9 cellular contexts compared by ENCODE assay signal in the genomic region with DNA sequence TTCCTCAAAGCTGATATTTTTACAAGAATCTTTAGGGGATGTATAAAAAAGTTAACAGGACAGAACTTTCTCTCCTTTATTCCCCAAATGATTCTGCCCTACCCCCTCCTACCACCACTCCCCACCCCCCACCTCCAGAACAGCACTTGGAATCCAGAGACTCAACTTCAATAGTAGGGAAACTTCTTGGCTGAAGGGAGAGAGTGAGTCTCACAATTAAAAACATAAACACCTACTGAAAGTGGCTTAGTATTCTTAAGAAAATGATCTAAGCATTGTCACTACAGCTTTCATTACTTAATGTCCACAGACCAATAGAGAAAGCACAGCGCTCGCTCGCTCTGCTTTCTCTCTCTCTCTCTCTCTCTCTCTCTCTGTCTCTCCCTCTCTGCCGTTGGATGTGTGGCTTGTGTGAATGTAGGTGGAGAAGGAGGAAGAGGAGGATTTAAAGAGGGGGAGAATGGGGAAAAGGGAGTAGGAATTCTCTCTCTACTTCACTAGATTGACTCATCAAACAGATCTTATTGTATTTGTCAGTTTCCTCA. TPM values are rescaled to one million over a fixed set of nuclear protein-coding genes. Genes with fewer than 3 reads are reported as not detected.
DNase-seq lines count a peak whose midpoint lies in the region; ATAC-seq and TF ChIP-seq lines count a peak whose summit lies in the region.
"Had no signal": no experiment of that assay in that cellular context is flagged by ENCODE, and none has a peak within 500 bp of the region (broad histone marks: within the 10 kb centered on the region; RNA-seq: fewer than 3 reads in every experiment).

No MANE protein-coding gene starts in this region.

- no peaks in the 10 kb centered on the region for H3K9me3 ChIP-seq in lung (ENCODE audit: control insufficient read depth in 2 of 2, insufficient read depth in 1 of 2, low read length in 1 of 2)

- H3K4me1 Mint-ChIP-seq in HFFc6 (ENCODE audit: low read depth) (peaks cover 53% of the 10 kb centered on the region), chondrocyte (ENCODE audit: low read depth) (peaks cover 23% of the 10 kb centered on the region)
- H3K4me1 Mint-ChIP-seq in activated T-cell treated with anti-CD3 and anti-CD28 coated beads, Interleukin-2, amount 50 U/mL, for 4 hours (ENCODE audit: low read depth) = peaks cover 20% of the 10 kb centered on the region

- H3K27me3 Mint-ChIP-seq in HFFc6 (ENCODE audit: insufficient read depth) = peaks cover 2% of the 10 kb centered on the region; the same call in 1 of the 2 replicates
- H3K27me3 Mint-ChIP-seq in chondrocyte (ENCODE audit: low read depth) = peaks cover 2% of the 10 kb centered on the region
- H3K27me3 Mint-ChIP-seq in activated T-cell treated with anti-CD3 and anti-CD28 coated beads, Interleukin-2, amount 50 U/mL, for 4 hours (ENCODE audit: low read depth) = peaks cover 2% of the 10 kb centered on the region

- H3K27ac ChIP-seq in lung (ENCODE audit: low read depth in 1 of 2, low read length in 1 of 2) = no peak overlapping the region

- peak overlapping the region; percentile 97 for H3K4me3 Mint-ChIP-seq in HFFc6
- peak overlapping the region; percentile 92 for H3K4me3 Mint-ChIP-seq in chondrocyte (ENCODE audit: unreplicated experiment)
- no peak overlapping the region for H3K4me3 Mint-ChIP-seq in activated T-cell treated with anti-CD3 and anti-CD28 coated beads, Interleukin-2, amount 50 U/mL, for 4 hours

- ATAC-seq in lung (ENCODE audit: insufficient read depth, low FRiP score) (peak; percentile 68), HG03175 (IDR thresholded peaks at IDR 0.05; ENCODE audit: unreplicated experiment) (no peak)
- ATAC-seq in activated T-cell treated with anti-CD3 and anti-CD28 coated beads, Interleukin-2, amount 50 U/mL, for 4 hours = no peak

- peaks cover 0 to 5% of the 10 kb centered on the region in 2 donors for H3K4me1 ChIP-seq in lung (ENCODE audit: control insufficient read depth in 2 of 2, insufficient read depth in 2 of 2, low read length in 2 of 2)

- H3K36me3 Mint-ChIP-seq in HFFc6 (ENCODE audit: low read depth) = peaks cover 5% of the 10 kb centered on the region; the same call in 1 of the 2 replicates
- H3K36me3 Mint-ChIP-seq in chondrocyte (ENCODE audit: low read depth) = no peaks in the 10 kb centered on the region
- H3K36me3 Mint-ChIP-seq in activated T-cell treated with anti-CD3 and anti-CD28 coated beads, Interleukin-2, amount 50 U/mL, for 4 hours (ENCODE audit: insufficient read depth) = no peaks in the 10 kb centered on the region

- H3K27me3 ChIP-seq in lung (ENCODE audit: control insufficient read depth, insufficient read depth) = no peaks in the 10 kb centered on the region

- peak overlapping the region; percentile 88 for H3K27ac Mint-ChIP-seq in HFFc6
- peak overlapping the region; percentile 80 for H3K27ac Mint-ChIP-seq in chondrocyte (ENCODE audit: unreplicated experiment)

- H3K4me3 ChIP-seq in lung = no peak overlapping the region

- TF ChIP-seq CTCF in HFFc6 (IDR thresholded peaks at IDR 0.05) (no peak), chondrocyte (IDR thresholded peaks at IDR 0.05) (no peak), lung (IDR thresholded peaks at IDR 0.05; ENCODE audit: control extremely low read depth, extremely low read depth) (peak; percentile 42)

- DNase-seq in A172 (ENCODE audit: low spot score) (peak; percentile 52), HFFc6 (peak; percentile 53), chondrocyte (ENCODE audit: low spot score) (no peak), lung (ENCODE audit: low spot score) (no peak), NCI-H226 (no peak), GOT3 (lab: John Stamatoyannopoulos, UW) (no peak)
- DNase-seq in activated T-cell treated with anti-CD3 and anti-CD28 coated beads, Interleukin-2, amount 50 U/mL, for 4 hours = no peak
- DNase-seq: stimulated activated CD4-positive, alpha-beta T cell treated with anti-CD3 and anti-CD28 coated beads, Interleukin-2, amount 100 ng/mL, for 24 hours had no signal

- no peaks in the 10 kb centered on the region for H3K9me3 Mint-ChIP-seq in HFFc6
- no peaks in the 10 kb centered on the region for H3K9me3 Mint-ChIP-seq in chondrocyte (ENCODE audit: low read depth)
- no peaks in the 10 kb centered on the region for H3K9me3 Mint-ChIP-seq in activated T-cell treated with anti-CD3 and anti-CD28 coated beads, Interleukin-2, amount 50 U/mL, for 4 hours

- WGBS in lung, 2 donors = 52 to 56% methylated on average over 4 of the region's 4 CpGs

- H3K36me3 ChIP-seq in lung (ENCODE audit: control insufficient read depth in 2 of 2, insufficient read depth in 2 of 2, low read length in 2 of 2) = no peaks in the 10 kb centered on the region

RNA-seq across cellular contexts. Expression of gene SEMA3A, which starts 1.5 kb away (rescaled TPM):
- 11.6 and 16.2 TPM in 2 replicates for total RNA-seq in A172 (2014; rRNA removed; shearing (Covaris generic))
- total RNA-seq in HFFc6 (2021; fragmentation: NEBNext Ultra II Directional; extraction: Animal tissue kit (Norgen Biotek cat#: 25700)) = 10 to 100 TPM; 56.9 to 86.2 (median 74.4) TPM
- total RNA-seq in chondrocyte (0.36 to 0.87 TPM (median 0.65 TPM) in 3 replicates), lung (10 to 100 TPM in 1 of 2 donors, 1 to 10 TPM in 1; 9.4 to 21.4 TPM)
- polyA plus RNA-seq in lung = 1 to 10 TPM in 1 of 2 donors, under 1 TPM in 1; 0.79 to 1.5 TPM
- under 1 TPM; 0.03 to 0.11 (median 0.08) TPM for total RNA-seq in activated T-cell treated with anti-CD3 and anti-CD28 coated beads, Interleukin-2, amount 50 U/mL, for 4 hours

Comparison
In these comparisons a context has a peak if more than half of its experiments do, and no peak if none do; other contexts are left out.
1. DNase-seq: peak in A172 (single experiment) and HFFc6 (single experiment); none in chondrocyte (single experiment), lung (single experiment), NCI-H226 (single experiment), GOT3 (single experiment) and activated T-cell treated with anti-CD3 and anti-CD28 coated beads, Interleukin-2, amount 50 U/mL, for 4 hours (single experiment).